24 cellular contexts compared by ENCODE assay signal in genomic region chr17:46162871-46163270, GRCh38. TPM values are rescaled to one million over a fixed set of nuclear protein-coding genes. Genes with fewer than 3 reads are reported as not detected.
DNase-seq lines count a peak whose midpoint lies in the region; ATAC-seq and TF ChIP-seq lines count a peak whose summit lies in the region.
"Had no signal": no experiment of that assay in that cellular context is flagged by ENCODE, and none has a peak within 500 bp of the region (broad histone marks: within the 10 kb centered on the region; RNA-seq: fewer than 3 reads in every experiment).

No MANE protein-coding gene starts in this region.

- no peak overlapping the region for H2BK12ac ChIP-seq in H9 (ENCODE audit: insufficient read length, low read depth, low read length)

- no peak overlapping the region for H2BK20ac ChIP-seq in H9 (ENCODE audit: low read depth, low read length, poor library complexity, severe bottlenecking)

- H3K27me3 Mint-ChIP-seq in CD4-positive, alpha-beta T cell: no peaks in the 10 kb centered on the region
- H3K27me3 Mint-ChIP-seq in GM23338 (ENCODE audit: insufficient read depth, low read depth, poor library complexity) (no peaks in the 10 kb centered on the region), H9 (ENCODE audit: low read depth) (no peaks in the 10 kb centered on the region)
- no peaks in the 10 kb centered on the region for H3K27me3 Mint-ChIP-seq in natural killer cell treated with Interleukin-12 subunit alpha and Interleukin-12 subunit beta and Interleukin-15 and Interleukin-18, amount 100 ng/mL, for 72 hours
- H3K27me3 Mint-ChIP-seq: activated T-helper 17 cell treated with anti-CD3 and anti-CD28 coated beads, Interleukin-2, amount 50 U/mL, for 72 hours; brain had no signal

- no peaks in the 10 kb centered on the region for H3K9me3 Mint-ChIP-seq in CD4-positive, alpha-beta T cell
- H3K9me3 Mint-ChIP-seq in GM23338: no peaks in the 10 kb centered on the region
- peaks cover 3% of the 10 kb centered on the region for H3K9me3 Mint-ChIP-seq in natural killer cell treated with Interleukin-12 subunit alpha and Interleukin-12 subunit beta and Interleukin-15 and Interleukin-18, amount 100 ng/mL, for 72 hours
- H3K9me3 Mint-ChIP-seq in H9: no peaks in the 10 kb centered on the region
- H3K9me3 Mint-ChIP-seq: brain had no signal

- H3K79me2 ChIP-seq in GM23338 (replicated peaks; ENCODE audit: insufficient read depth) (peaks cover 100% of the 10 kb centered on the region), H9 (ENCODE audit: insufficient read depth, low read length) (peaks cover 79% of the 10 kb centered on the region)

- peaks cover 41% of the 10 kb centered on the region for H3K36me3 Mint-ChIP-seq in CD4-positive, alpha-beta T cell (ENCODE audit: low read depth)
- H3K36me3 Mint-ChIP-seq in GM23338 (ENCODE audit: low read depth) (peaks cover 8% of the 10 kb centered on the region; the same call in 2 of the 3 replicates), H9 (ENCODE audit: insufficient read depth in 1 of 3, low read depth in 3 of 3) (peaks cover 5 to 19% (median 10%) of the 10 kb centered on the region in 3 experiments; a peak in 5 of 7 replicates)
- peaks cover 14% of the 10 kb centered on the region for H3K36me3 Mint-ChIP-seq in natural killer cell treated with Interleukin-12 subunit alpha and Interleukin-12 subunit beta and Interleukin-15 and Interleukin-18, amount 100 ng/mL, for 72 hours

- no peak overlapping the region for H4K5ac ChIP-seq in H9 (ENCODE audit: insufficient read length, low read depth, low read length)

- no peak overlapping the region for H3K4ac ChIP-seq in H9 (ENCODE audit: low read depth, low read length)

- no peaks in the 10 kb centered on the region for H3K9me2 ChIP-seq in GM23338 (ENCODE audit: insufficient read depth)

- H3K9me3 ChIP-seq in CD4-positive, alpha-beta T cell (ENCODE audit: control insufficient read depth, low read length): no peaks in the 10 kb centered on the region
- no peaks in the 10 kb centered on the region for H3K9me3 ChIP-seq in esophagus squamous epithelium
- no peaks in the 10 kb centered on the region for H3K9me3 ChIP-seq in H9 (ENCODE audit: control insufficient read depth, low read depth, low read length)
- H3K9me3 ChIP-seq: colonic mucosa, heart left ventricle, left ventricle myocardium inferior, spleen, stomach, transverse colon had no signal

- no peak overlapping the region for H3T11ph ChIP-seq in H9 (ENCODE audit: low read length)

- no peak overlapping the region for H4K8ac ChIP-seq in H9 (replicated peaks; ENCODE audit: insufficient read length, low read depth, low read length)

- H3K23ac ChIP-seq in H9 (ENCODE audit: insufficient read length, low read depth, low read length): no peak overlapping the region

- no peak for TF ChIP-seq POLR2A in esophagus squamous epithelium (IDR thresholded peaks at IDR 0.05)

- H3F3A ChIP-seq in GM23338 (replicated peaks; ENCODE audit: low read depth): no peaks in the 10 kb centered on the region

- WGBS in esophagus squamous epithelium, 2 donors: 0% methylated on average over 1 of the region's 1 CpG
- WGBS in H9 (ENCODE audit: extremely low coverage, insufficient read length, low lambda C conversion rate): 0% methylated on average over 1 of the region's 1 CpG

- peaks cover 17% of the 10 kb centered on the region for H3K79me1 ChIP-seq in H9 (ENCODE audit: insufficient read depth, low read depth, low read length, poor library complexity, severe bottlenecking)

- intact Hi-C loops in CD4-positive, alpha-beta T cell (cut with DNase I, micrococcal nuclease): no loop called here
- intact Hi-C loops in esophagus squamous epithelium (cut with DNase I): no loop called here

- H4K20me1 ChIP-seq in GM23338 (replicated peaks; ENCODE audit: insufficient read depth) (peaks cover 93% of the 10 kb centered on the region), H9 (ENCODE audit: control insufficient read depth, insufficient read depth, insufficient read length) (no peaks in the 10 kb centered on the region)

- no peak overlapping the region for H2AFZ ChIP-seq in GM23338
- no peak overlapping the region for H2AFZ ChIP-seq in H9 (ENCODE audit: low read length)
- H2AFZ ChIP-seq: PC-9 had no signal

- CTCF ChIA-PET in CD4-positive, alpha-beta T cell (lab: Charles Lee): interaction anchor here (1.3 to 2.2 kb wide), 3 partner anchors 11 to 49 kb away, joined by 3 to 5 read pairs (median 5); no protein-coding TSS in a partner anchor

- DNase-seq in CD4-positive, alpha-beta T cell: no peak
- no peak for DNase-seq in GM23338 (ENCODE audit: low spot score)
- no peak for DNase-seq in esophagus squamous epithelium (lab: John Stamatoyannopoulos, UW)
- no peak for DNase-seq in natural killer cell treated with Interleukin-12 subunit alpha and Interleukin-12 subunit beta and Interleukin-15 and Interleukin-18, amount 100 ng/mL, for 72 hours (ENCODE audit: low spot score)
- DNase-seq in anterior cingulate cortex (lab: John Stamatoyannopoulos, UW): no peak
- DNase-seq in central memory CD4-positive, alpha-beta T cell: no peak
- no peak for DNase-seq in H9
- DNase-seq: activated CD4-positive, CD25-positive, alpha-beta regulatory T cell treated with anti-CD3 and anti-CD28 coated beads, Interleukin-2, amount 50 U/mL, for 72 hours; colonic mucosa; EL; GOT3; heart left ventricle; left ventricle myocardium inferior; nucleus accumbens; PC-9; retina; SHP77 treated with DMSO at 0.1 percent for 48 hours; spleen; stimulated activated CD4-positive, alpha-beta T cell treated with anti-CD3 and anti-CD28 coated beads, Interleukin-4, amount 100 ng/mL, for 1 hour; stomach; transverse colon had no signal

- 0 out of 2 replicates have a peak overlapping the region, but pooled peaks have one; percentile 8 for H3K4me2 ChIP-seq in GM23338
- H3K4me2 ChIP-seq in H9 (ENCODE audit: insufficient read depth, insufficient read length, low read length): no peak overlapping the region
- H3K4me2 ChIP-seq: PC-9 had no signal

- no peak for TF ChIP-seq CTCF in CD4-positive, alpha-beta T cell (IDR thresholded peaks at IDR 0.05)
- TF ChIP-seq CTCF in GM23338 (conservative IDR thresholded peaks at IDR 0.05; ENCODE audit: low read depth in 2 of 2) (no peak), esophagus squamous epithelium (IDR thresholded peaks at IDR 0.05) (no peak), H9 (conservative IDR thresholded peaks at IDR 0.05) (no peak)

- peaks cover 80% of the 10 kb centered on the region for H3K4me1 Mint-ChIP-seq in CD4-positive, alpha-beta T cell (ENCODE audit: low read depth)
- peaks cover 60% of the 10 kb centered on the region for H3K4me1 Mint-ChIP-seq in GM23338
- H3K4me1 Mint-ChIP-seq in natural killer cell treated with Interleukin-12 subunit alpha and Interleukin-12 subunit beta and Interleukin-15 and Interleukin-18, amount 100 ng/mL, for 72 hours (ENCODE audit: low read depth in 2 of 2): peaks cover 64 to 73% of the 10 kb centered on the region in 2 donors
- H3K4me1 Mint-ChIP-seq in H9: peaks cover 50 to 53% of the 10 kb centered on the region in 2 experiments

- no peak overlapping the region for H3K14ac ChIP-seq in H9 (ENCODE audit: insufficient read depth, low read length)

- no peak overlapping the region for H3K56ac ChIP-seq in H9 (ENCODE audit: insufficient read length, low read depth, low read length)

- no peak overlapping the region for H3K18ac ChIP-seq in H9 (ENCODE audit: insufficient read length, low read depth, low read length)

- no peak for ATAC-seq in CD4-positive, alpha-beta T cell (ENCODE audit: poor library complexity)
- ATAC-seq in GM23338: no peak
- ATAC-seq in natural killer cell treated with Interleukin-12 subunit alpha and Interleukin-12 subunit beta and Interleukin-15 and Interleukin-18, amount 100 ng/mL, for 72 hours: no peak
- no peak for ATAC-seq in HG03442 (IDR thresholded peaks at IDR 0.05; ENCODE audit: unreplicated experiment)
- ATAC-seq: activated T-helper 17 cell treated with anti-CD3 and anti-CD28 coated beads, Interleukin-2, amount 50 U/mL, for 72 hours had no signal

- POLR2A ChIA-PET in CD4-positive, alpha-beta T cell (lab: Charles Lee): interaction anchor here (1.1 to 4.3 kb wide), 3 partner anchors 8 to 30 kb away, joined by 3 to 18 read pairs (median 4); partner anchors contain the start of gene KANSL1

- no peak overlapping the region for H3K27ac ChIP-seq in CD4-positive, alpha-beta T cell (ENCODE audit: low read depth, low read length)
- no peak overlapping the region for H3K27ac ChIP-seq in GM23338 (ENCODE audit: low read depth)
- peak overlapping the region; percentile 34 to 67 (median 55) for H3K27ac ChIP-seq in esophagus squamous epithelium
- H3K27ac ChIP-seq in H9 (ENCODE audit: insufficient read length, low read depth, low read length): no peak overlapping the region
- H3K27ac ChIP-seq: colonic mucosa, left ventricle myocardium inferior, PC-9 had no signal

- H3K4me3 ChIP-seq in GM23338 (no peak overlapping the region), esophagus squamous epithelium (no peak overlapping the region)
- H3K4me3 ChIP-seq: colonic mucosa, heart left ventricle, left ventricle myocardium inferior, PC-9, spleen, stomach, transverse colon had no signal

- H2BK120ac ChIP-seq in H9 (ENCODE audit: low read depth, low read length, poor library complexity, severe bottlenecking): no peak overlapping the region

- H3K4me3 Mint-ChIP-seq in CD4-positive, alpha-beta T cell: peak overlapping the region; percentile 39
- H3K4me3 Mint-ChIP-seq in GM23338 (no peak overlapping the region), H9 (no peak overlapping the region)
- peak overlapping the region; percentile 6 for H3K4me3 Mint-ChIP-seq in natural killer cell treated with Interleukin-12 subunit alpha and Interleukin-12 subunit beta and Interleukin-15 and Interleukin-18, amount 100 ng/mL, for 72 hours

- no peaks in the 10 kb centered on the region for H3K36me3 ChIP-seq in GM23338 (ENCODE audit: insufficient read depth)
- H3K36me3 ChIP-seq in esophagus squamous epithelium: peaks cover 0 to 2% (median 0%) of the 10 kb centered on the region in 3 donors
- H3K36me3 ChIP-seq: colonic mucosa, left ventricle myocardium inferior, stomach, transverse colon had no signal

- H2BK5ac ChIP-seq in H9 (ENCODE audit: insufficient read length, low read length): no peak overlapping the region

- H3K27ac Mint-ChIP-seq in CD4-positive, alpha-beta T cell: peak overlapping the region; percentile 37
- H3K27ac Mint-ChIP-seq in GM23338 (no peak overlapping the region), H9 (peak overlapping the region in 1 of 3 experiments; percentile 42; a peak in 3 of 7 replicates)
- peak overlapping the region; percentile 38 to 62 for H3K27ac Mint-ChIP-seq in natural killer cell treated with Interleukin-12 subunit alpha and Interleukin-12 subunit beta and Interleukin-15 and Interleukin-18, amount 100 ng/mL, for 72 hours

- no peaks in the 10 kb centered on the region for H3K23me2 ChIP-seq in H9 (ENCODE audit: insufficient read length, low read depth, low read length, poor library complexity, severe bottlenecking)

- H3K4me1 ChIP-seq in GM23338 (ENCODE audit: insufficient read depth): peaks cover 67% of the 10 kb centered on the region
- peaks cover 6 to 89% (median 73%) of the 10 kb centered on the region in 3 donors for H3K4me1 ChIP-seq in esophagus squamous epithelium
- H3K4me1 ChIP-seq in H9 (ENCODE audit: insufficient read depth, low read length): peaks cover 4% of the 10 kb centered on the region

- H3K9ac ChIP-seq in H9 (ENCODE audit: extremely low read depth, insufficient read length, low read length): no peak overlapping the region

- no peak overlapping the region for H2AK5ac ChIP-seq in H9 (ENCODE audit: insufficient read length, low read length)

- no peaks in the 10 kb centered on the region for H3K27me3 ChIP-seq in CD4-positive, alpha-beta T cell (ENCODE audit: control insufficient read depth, insufficient read depth, low read length)
- H3K27me3 ChIP-seq in GM23338 (ENCODE audit: insufficient read depth): no peaks in the 10 kb centered on the region
- no peaks in the 10 kb centered on the region for H3K27me3 ChIP-seq in esophagus squamous epithelium
- H3K27me3 ChIP-seq in H9 (ENCODE audit: insufficient read depth, low read length): no peaks in the 10 kb centered on the region
- H3K27me3 ChIP-seq: colonic mucosa, heart left ventricle, spleen, stomach, transverse colon had no signal

- H2BK15ac ChIP-seq in H9 (ENCODE audit: low read depth, low read length): no peak overlapping the region

- no peak overlapping the region for H4K91ac ChIP-seq in H9 (ENCODE audit: insufficient read length, low read depth, low read length)

RNA-seq across cellular contexts. Expression of gene KANSL1, which starts 30.4 kb away (rescaled TPM):
- total RNA-seq in CD4-positive, alpha-beta T cell: 100 to 1,000 TPM; 122 to 125 TPM
- total RNA-seq in GM23338 (2014; rRNA removed; shearing (Covaris generic)): 167 and 206 TPM in 2 replicates
- polyA plus RNA-seq in GM23338 (2016; fragmentation: Nextera tagmentation; extraction: Ambion mirVana): 43.6 and 49.0 TPM in 2 replicates
- total RNA-seq in esophagus squamous epithelium (10 to 100 TPM; 31.0 to 79.0 (median 51.8) TPM), H9 (2021) (110 and 114 TPM in 2 replicates)
- total RNA-seq in natural killer cell treated with Interleukin-12 subunit alpha and Interleukin-12 subunit beta and Interleukin-15 and Interleukin-18, amount 100 ng/mL, for 72 hours: 100 to 1,000 TPM; 127 to 161 TPM

Comparison
In these comparisons a context has a peak if more than half of its experiments do, and no peak if none do; other contexts are left out.
1. H3K27ac ChIP-seq: peak in esophagus squamous epithelium (4 of 4); none in CD4-positive, alpha-beta T cell (single experiment), GM23338 (single experiment) and H9 (single experiment).
2. H3K4me3 Mint-ChIP-seq: peak in CD4-positive, alpha-beta T cell (single experiment) and natural killer cell treated with Interleukin-12 subunit alpha and Interleukin-12 subunit beta and Interleukin-15 and Interleukin-18, amount 100 ng/mL, for 72 hours (single experiment); none in GM23338 (single experiment) and H9 (0 of 2).